Comparison of ENCODE assay signal across 14 cellular contexts in genomic region chr1:69497847-69498246, GRCh38.
"Had no signal": no experiment of that assay in that cellular context is flagged by ENCODE, and none has a peak within 500 bp of the region (broad histone marks: within the 10 kb centered on the region; RNA-seq: fewer than 3 reads in every experiment).

No MANE protein-coding gene starts in this region.

- H3K4me3 ChIP-seq: colonic mucosa, heart left ventricle, mucosa of descending colon, ovary, right atrium auricular region had no signal

- H3K4me3 Mint-ChIP-seq: naive thymus-derived CD8-positive, alpha-beta T cell; type B pancreatic cell had no signal

- H3K4me1 ChIP-seq: colonic mucosa, heart left ventricle, right atrium auricular region had no signal

- H3K27me3 ChIP-seq: colonic mucosa, heart left ventricle, ovary, right atrium auricular region had no signal

- ATAC-seq: esophagus mucosa; heart left ventricle; mucosa of descending colon; naive thymus-derived CD8-positive, alpha-beta T cell had no signal

- DNase-seq: colonic mucosa; dermis blood vessel endothelial cell; heart left ventricle; hypothalamus; kidney glomerular epithelial cell; mucosa of descending colon; naive thymus-derived CD8-positive, alpha-beta T cell; ovary; small intestine; stimulated activated CD4-positive, alpha-beta T cell treated with anti-CD3 and anti-CD28 coated beads, Interleukin-12 subunit alpha, Interleukin-12 subunit beta, amount 100 ng/mL, for 4 hours; stimulated activated naive CD4-positive, alpha-beta T cell treated with Interleukin-2 at 50 U/mL for 16 hours had no signal

- H3K9me3 ChIP-seq: colonic mucosa, heart left ventricle, mucosa of descending colon, ovary, right atrium auricular region had no signal

- H3K27ac ChIP-seq: colonic mucosa, heart left ventricle, ovary, right atrium auricular region had no signal

- H3K36me3 ChIP-seq: colonic mucosa, heart left ventricle, ovary, right atrium auricular region had no signal

- H3K27ac Mint-ChIP-seq: naive thymus-derived CD8-positive, alpha-beta T cell; type B pancreatic cell had no signal

- H3K9me3 Mint-ChIP-seq: type B pancreatic cell had no signal

- H3K27me3 Mint-ChIP-seq: naive thymus-derived CD8-positive, alpha-beta T cell; type B pancreatic cell had no signal

- H3K4me1 Mint-ChIP-seq: naive thymus-derived CD8-positive, alpha-beta T cell had no signal

- H3K36me3 Mint-ChIP-seq: naive thymus-derived CD8-positive, alpha-beta T cell; type B pancreatic cell had no signal
